4 cellular contexts compared by ENCODE assay signal in genomic region chr6:136971609-136972008, GRCh38. TPM values are rescaled to one million over a fixed set of nuclear protein-coding genes. Genes with fewer than 3 reads are reported as not detected.
"Had no signal": no experiment of that assay in that cellular context is flagged by ENCODE, and none has a peak within 500 bp of the region (broad histone marks: within the 10 kb centered on the region; RNA-seq: fewer than 3 reads in every experiment).

No MANE protein-coding gene starts in this region.

- ATAC-seq: GM12878 had no signal

- DNase-seq: GDM1, GF-D8 had no signal

- H3K4me3 ChIP-seq: GM12878 had no signal

RNA-seq across cellular contexts. Expression of gene SLC35D3, which starts 49.5 kb away (rescaled TPM):
- total RNA-seq: G401, GM12878 had no signal
- polyA plus RNA-seq: GM12878 had no signal
